ENCODE assay signal across 1 cellular context in the genomic region with DNA sequence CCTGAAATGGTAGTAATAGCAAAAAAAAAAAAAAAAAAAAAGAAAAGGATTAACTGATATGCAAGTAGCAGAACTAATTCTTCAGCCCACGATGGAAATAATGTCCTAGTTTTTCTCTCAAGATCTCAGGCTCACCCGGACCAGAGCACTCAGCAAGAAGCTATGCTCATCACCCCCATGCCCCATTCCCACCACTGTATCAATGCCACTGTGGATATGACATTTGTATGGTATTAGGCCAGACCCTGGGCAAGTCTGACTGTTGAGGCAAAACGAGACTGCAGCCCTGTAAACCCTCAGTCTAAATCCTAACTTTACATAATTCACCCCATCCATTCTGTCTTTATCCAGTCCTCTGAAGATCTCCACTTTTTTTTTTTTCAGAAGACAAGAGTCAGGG.
TF ChIP-seq lines count a peak whose summit lies in the region.

No MANE protein-coding gene starts in this region.

TF ChIP-seq in IMR-90, 13 proteins besides CTCF, POLR2A, EP300 and RAD21 (continued from another document):
- TF ChIP-seq, protein P1, sequence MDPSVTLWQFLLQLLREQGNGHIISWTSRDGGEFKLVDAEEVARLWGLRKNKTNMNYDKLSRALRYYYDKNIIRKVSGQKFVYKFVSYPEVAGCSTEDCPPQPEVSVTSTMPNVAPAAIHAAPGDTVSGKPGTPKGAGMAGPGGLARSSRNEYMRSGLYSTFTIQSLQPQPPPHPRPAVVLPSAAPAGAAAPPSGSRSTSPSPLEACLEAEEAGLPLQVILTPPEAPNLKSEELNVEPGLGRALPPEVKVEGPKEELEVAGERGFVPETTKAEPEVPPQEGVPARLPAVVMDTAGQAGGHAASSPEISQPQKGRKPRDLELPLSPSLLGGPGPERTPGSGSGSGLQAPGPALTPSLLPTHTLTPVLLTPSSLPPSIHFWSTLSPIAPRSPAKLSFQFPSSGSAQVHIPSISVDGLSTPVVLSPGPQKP (IDR thresholded peaks at IDR 0.05; ENCODE audit: borderline replicate concordance, low read depth, low read length): no peak
- TF ChIP-seq BHLHE40 (IDR thresholded peaks at IDR 0.05; ENCODE audit: low read depth, low read length) (no peak), MXI1 (IDR thresholded peaks at IDR 0.05; ENCODE audit: borderline replicate concordance, low read depth, low read length) (no peak), RCOR1 (IDR thresholded peaks at IDR 0.05; ENCODE audit: insufficient replicate concordance, low read length) (no peak), MAFK (IDR thresholded peaks at IDR 0.05; ENCODE audit: low read depth, low read length) (no peak)
- TF ChIP-seq, protein P2, sequence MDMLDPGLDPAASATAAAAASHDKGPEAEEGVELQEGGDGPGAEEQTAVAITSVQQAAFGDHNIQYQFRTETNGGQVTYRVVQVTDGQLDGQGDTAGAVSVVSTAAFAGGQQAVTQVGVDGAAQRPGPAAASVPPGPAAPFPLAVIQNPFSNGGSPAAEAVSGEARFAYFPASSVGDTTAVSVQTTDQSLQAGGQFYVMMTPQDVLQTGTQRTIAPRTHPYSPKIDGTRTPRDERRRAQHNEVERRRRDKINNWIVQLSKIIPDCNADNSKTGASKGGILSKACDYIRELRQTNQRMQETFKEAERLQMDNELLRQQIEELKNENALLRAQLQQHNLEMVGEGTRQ (IDR thresholded peaks at IDR 0.05; ENCODE audit: low read depth, low read length): no peak
